ENCODE assay signal across 27 cellular contexts in the genomic region with DNA sequence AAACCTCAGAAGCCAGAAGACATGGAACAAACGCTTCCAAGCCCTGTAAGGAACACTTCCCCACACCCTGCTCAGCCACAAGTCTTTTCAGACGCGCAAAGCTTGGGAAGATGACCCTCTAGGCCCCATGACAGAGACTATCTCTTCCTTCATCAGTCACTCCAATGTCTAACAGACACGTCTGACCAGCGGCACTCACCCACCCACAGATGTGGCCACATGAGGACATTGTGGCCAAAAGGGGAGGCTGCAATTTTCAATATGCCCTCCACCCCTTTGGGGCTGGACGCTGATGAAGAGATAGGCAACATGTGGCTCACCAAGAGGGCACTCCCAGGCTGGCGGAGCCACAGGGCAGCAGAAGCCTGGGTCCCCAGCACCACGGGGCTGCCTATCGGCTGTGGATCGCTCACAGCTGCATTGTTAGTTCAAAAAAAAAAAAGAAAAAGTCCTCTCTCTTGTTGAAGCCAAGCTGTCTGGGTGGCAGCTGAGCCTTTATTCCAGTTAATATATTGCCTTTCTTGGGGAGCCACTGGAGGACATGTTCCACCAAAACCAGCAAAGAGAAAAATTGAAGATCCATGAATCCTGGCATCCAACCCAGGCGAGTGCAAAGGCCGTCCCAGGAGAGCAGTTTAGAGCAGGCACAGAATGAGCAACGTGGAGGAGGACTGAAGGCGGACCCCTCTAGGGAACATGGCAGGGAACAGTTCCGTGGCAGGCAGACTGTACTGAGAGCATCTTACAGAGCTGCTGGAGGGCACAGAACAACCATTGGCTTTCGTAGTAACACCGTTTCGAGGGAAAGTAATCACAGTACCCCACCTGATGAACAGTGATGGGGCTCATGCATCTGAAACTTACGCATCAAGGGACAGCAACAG.
"Had no signal": no experiment of that assay in that cellular context is flagged by ENCODE, and none has a peak within 500 bp of the region (broad histone marks: within the 10 kb centered on the region; RNA-seq: fewer than 3 reads in every experiment).

No MANE protein-coding gene starts in this region.

- H3K27me3 Mint-ChIP-seq: activated CD4-positive, alpha-beta T cell treated with anti-CD3 and anti-CD28 coated beads, Interleukin-2, amount 10 ng/mL, durations not matched to agents 7 days and 5 days; activated naive CD8-positive, alpha-beta T cell had no signal

- H3K9me3 Mint-ChIP-seq: activated T-helper 2 cell treated with anti-CD3 and anti-CD28 coated beads, Interferon-gamma antibody, Interleukin-2, Interleukin-4, amounts not matched to agents 10 μg/mL and 5 μg/mL and 100 μg/mL, durations not matched to agents 14 hours and 24 hours and 36 hours; nephron had no signal

- H3K27ac Mint-ChIP-seq: activated CD4-positive, alpha-beta T cell treated with anti-CD3 and anti-CD28 coated beads, Interleukin-2, amount 10 ng/mL, durations not matched to agents 7 days and 5 days; activated CD8-positive, alpha-beta T cell treated with anti-CD3 and anti-CD28 coated beads, Interleukin-2, amount 10 ng/mL, durations not matched to agents 7 days and 5 days; activated naive CD8-positive, alpha-beta T cell; activated T-helper 2 cell treated with anti-CD3 and anti-CD28 coated beads, Interferon-gamma antibody, Interleukin-2, Interleukin-4, amounts not matched to agents 10 μg/mL and 5 μg/mL and 100 μg/mL, durations not matched to agents 14 hours and 24 hours and 36 hours; nephron had no signal

- H3K4me1 ChIP-seq: adrenal gland, ascending aorta, left lung, psoas muscle, right atrium auricular region, upper lobe of left lung had no signal

- H3K36me3 ChIP-seq: adrenal gland, ascending aorta, brain microvascular endothelial cell, neutrophil, ovary, right atrium auricular region had no signal

- H3K9me3 ChIP-seq: adrenal gland, ascending aorta, left lung, neutrophil, ovary, psoas muscle, right atrium auricular region, upper lobe of left lung had no signal

- H3K36me3 Mint-ChIP-seq: activated naive CD8-positive, alpha-beta T cell had no signal

- DNase-seq: activated CD4-positive, alpha-beta T cell treated with anti-CD3 and anti-CD28 coated beads, Interleukin-2, amount 10 ng/mL, durations not matched to agents 7 days and 5 days; activated CD4-positive, CD25-positive, alpha-beta regulatory T cell treated with anti-CD3 and anti-CD28 coated beads, Interleukin-2, amount 50 U/mL, for 72 hours; activated CD8-positive, alpha-beta T cell treated with anti-CD3 and anti-CD28 coated beads, Interleukin-2, amount 10 ng/mL, durations not matched to agents 7 days and 5 days; activated naive CD4-positive, alpha-beta T cell; activated T-cell treated with anti-CD3 and anti-CD28 coated beads, Interleukin-2, amount 50 U/mL, for 1 hour; adrenal gland; brain microvascular endothelial cell; dermis blood vessel endothelial cell; effector CD8-positive, alpha-beta T cell; foreskin melanocyte; hippocampal formation; kidney glomerular epithelial cell; left lung; ovary; psoas muscle; stimulated activated CD4-positive, alpha-beta T cell treated with anti-CD3 and anti-CD28 coated beads, Interleukin-12 subunit alpha, Interleukin-12 subunit beta, amount 100 ng/mL, for 4 hours; stimulated activated CD4-positive, alpha-beta T cell treated with anti-CD3 and anti-CD28 coated beads, Interleukin-4, amount 100 ng/mL, for 4 hours; stimulated activated naive CD8-positive, alpha-beta T cell treated with anti-CD3 and anti-CD28 coated beads, Interleukin-15, Interleukin-2, amounts not matched to agents 100 U/mL and 50 U/mL, for 24 hours; T-helper 9 cell; upper lobe of left lung had no signal

- H3K4me3 ChIP-seq: adrenal gland, ascending aorta, left lung, lung, ovary, psoas muscle, right atrium auricular region, upper lobe of left lung had no signal

- ATAC-seq: activated CD8-positive, alpha-beta T cell treated with anti-CD3 and anti-CD28 coated beads, Interleukin-2, amount 10 ng/mL, durations not matched to agents 7 days and 5 days; left lung; psoas muscle; stimulated activated naive CD8-positive, alpha-beta T cell treated with anti-CD3 and anti-CD28 coated beads, Interleukin-15, Interleukin-2, amounts not matched to agents 100 U/mL and 50 U/mL, for 24 hours had no signal

- H3K4me1 Mint-ChIP-seq: activated CD4-positive, alpha-beta T cell treated with anti-CD3 and anti-CD28 coated beads, Interleukin-2, amount 10 ng/mL, durations not matched to agents 7 days and 5 days had no signal

- H3K4me3 Mint-ChIP-seq: activated CD4-positive, alpha-beta T cell treated with anti-CD3 and anti-CD28 coated beads, Interleukin-2, amount 10 ng/mL, durations not matched to agents 7 days and 5 days; activated CD8-positive, alpha-beta T cell treated with anti-CD3 and anti-CD28 coated beads, Interleukin-2, amount 10 ng/mL, durations not matched to agents 7 days and 5 days; activated naive CD8-positive, alpha-beta T cell; nephron had no signal
